In the genomic region with DNA sequence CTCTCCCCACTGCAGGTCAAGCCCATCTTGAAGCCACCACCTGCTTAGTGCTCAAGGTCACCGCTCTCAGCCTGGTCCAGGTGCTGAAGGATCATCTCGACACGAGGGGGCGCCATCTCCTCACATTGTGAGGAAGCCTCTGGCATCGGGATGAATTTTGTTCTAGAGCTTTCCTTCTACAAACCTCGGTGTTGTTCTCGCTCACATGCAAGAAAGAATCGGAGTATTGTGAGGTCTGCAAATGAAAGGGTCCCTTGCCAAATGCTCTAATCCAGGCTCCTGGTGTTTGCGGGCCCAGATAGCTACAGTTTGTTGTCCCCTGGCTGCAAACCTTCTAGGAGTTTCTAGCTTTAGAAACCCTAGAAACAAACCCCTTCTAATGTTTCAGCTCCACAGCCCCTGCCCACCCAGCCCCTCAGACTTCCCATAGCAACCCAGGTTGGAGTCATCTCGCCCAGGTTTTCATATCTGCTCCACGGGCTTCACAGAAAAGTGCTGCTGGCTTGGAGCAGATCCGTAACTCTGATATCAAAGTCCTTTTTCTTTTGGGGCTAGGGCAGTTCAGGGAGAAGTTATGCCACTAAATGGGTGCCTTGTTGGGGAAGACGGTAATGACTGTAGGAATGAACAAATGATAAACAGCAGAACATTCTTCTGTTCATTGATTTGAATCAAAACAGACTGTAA, we compare ENCODE assay signal across 8 cellular contexts. TPM values are rescaled to one million over a fixed set of nuclear protein-coding genes. Genes with fewer than 3 reads are reported as not detected.
DNase-seq lines count a peak whose midpoint lies in the region; ATAC-seq lines count a peak whose summit lies in the region.

No MANE protein-coding gene starts in this region.

- DNase-seq in NCI-H524 (lab: John Stamatoyannopoulos, UW) = peak; percentile 73 to 85
- no peak for DNase-seq in NCI-H524 treated with DMSO at 0.1 percent for 48 hours (lab: John Stamatoyannopoulos, UW)
- peak; percentile 86 for DNase-seq in NCI-H345 (lab: John Stamatoyannopoulos, UW)
- DNase-seq in cerebellar cortex (ENCODE audit: low spot score) = peak; percentile 93
- peak; percentile 91 for DNase-seq in left lobe of liver (ENCODE audit: low spot score)
- peak; percentile 93 for DNase-seq in stimulated activated CD4-positive, alpha-beta T cell treated with anti-CD3 and anti-CD28 coated beads, Interleukin-4, amount 100 ng/mL, for 24 hours

- ATAC-seq in HG03175 (IDR thresholded peaks at IDR 0.05; ENCODE audit: unreplicated experiment) = peak; percentile 80
- peak; percentile 93 to 94 for ATAC-seq in activated CD4-positive, CD25-positive, alpha-beta regulatory T cell treated with anti-CD3 and anti-CD28 coated beads, Interleukin-2, amount 50 U/mL, for 24 hours
- ATAC-seq in left lobe of liver = peak; percentile 99

RNA-seq across cellular contexts. Expression of gene ATP5PO, which starts 8.6 kb away (rescaled TPM):
- 86.8 TPM for total RNA-seq in left lobe of liver
